24 cellular contexts compared by ENCODE assay signal in genomic region chr13:98310485-98311199, GRCh38.
DNase-seq lines count a peak whose midpoint lies in the region; ATAC-seq, FAIRE-seq and TF ChIP-seq lines count a peak whose summit lies in the region.
"Had no signal": no experiment of that assay in that cellular context is flagged by ENCODE, and none has a peak within 500 bp of the region (broad histone marks: within the 10 kb centered on the region; RNA-seq: fewer than 3 reads in every experiment).

No MANE protein-coding gene starts in this region.

- no peaks in the 10 kb centered on the region for H3K9me1 ChIP-seq in endothelial cell of umbilical vein (replicated peaks; ENCODE audit: control insufficient read depth, extremely low read depth, insufficient read depth, low read length)

- no peak overlapping the region for H3K23ac ChIP-seq in mesenchymal stem cell (ENCODE audit: low read length in 2 of 2)

- H3K27ac ChIP-seq in endothelial cell of umbilical vein (ENCODE audit: insufficient read depth, low read depth, low read length) (no peak overlapping the region), mesenchymal stem cell (ENCODE audit: low read length, poor library complexity, severe bottlenecking) (peak overlapping the region; percentile 56), thyroid gland (peak overlapping the region; percentile 34 to 72 (median 70))
- H3K27ac ChIP-seq: lower lobe of right lung had no signal

- H2BK15ac ChIP-seq in mesenchymal stem cell (ENCODE audit: low read depth, poor library complexity, severe bottlenecking) = no peak overlapping the region

- no peak overlapping the region for H3K4me3 ChIP-seq in endothelial cell of umbilical vein (replicated peaks in 1 of 3; ENCODE audit: insufficient read depth in 1 of 3, low read depth in 1 of 3, low read length in 3 of 3)
- H3K4me3 ChIP-seq in mesenchymal stem cell (ENCODE audit: insufficient read depth in 1 of 2, low read depth in 1 of 2, low read length in 2 of 2) = no peak overlapping the region
- no peak overlapping the region for H3K4me3 ChIP-seq in thyroid gland (replicated peaks in 1 of 3)
- H3K4me3 ChIP-seq: lower lobe of right lung had no signal

- no peak for FAIRE-seq in endothelial cell of umbilical vein (lab: Jason Lieb, UNC)
- FAIRE-seq: bronchial epithelial cell, GM18507, urothelium cell line had no signal

- no peaks in the 10 kb centered on the region for H3K9me3 Mint-ChIP-seq in HFFc6
- H3K9me3 Mint-ChIP-seq: activated CD8-positive, alpha-beta T cell treated with anti-CD3 and anti-CD28 coated beads for 36 hours had no signal

- H3K36me3 Mint-ChIP-seq in HFFc6 (ENCODE audit: low read depth) = peaks cover 20% of the 10 kb centered on the region

- H2AK5ac ChIP-seq in mesenchymal stem cell (ENCODE audit: low read length, severe bottlenecking) = no peak overlapping the region

- no peak for DNase-seq in HFFc6
- peak; percentile 11 for DNase-seq in endothelial cell of umbilical vein (ENCODE audit: low read depth, low spot score)
- no peak for DNase-seq in mesenchymal stem cell
- no peak for DNase-seq in thyroid gland
- no peak for DNase-seq in nucleus accumbens (lab: John Stamatoyannopoulos, UW)
- no peak for DNase-seq in stimulated activated CD4-positive, alpha-beta T cell treated with anti-CD3 and anti-CD28 coated beads, Interleukin-12 subunit alpha, Interleukin-12 subunit beta, amount 100 ng/mL, for 4 hours
- no peak for DNase-seq in COLO829 (ENCODE audit: low spot score)
- DNase-seq: activated CD8-positive, alpha-beta T cell treated with anti-CD3 and anti-CD28 coated beads for 36 hours; activated naive CD4-positive, alpha-beta T cell; cortex of kidney; DMS153; head of caudate nucleus; lower lobe of right lung; NCI-H1105 treated with DMSO at 0.1 percent for 48 hours; NCI-H2029 treated with DMSO at 0.1 percent for 48 hours; NCI-H446; stimulated activated CD8-positive, alpha-beta memory T cell treated with anti-CD3 and anti-CD28 coated beads, Interleukin-4, amount 100 ng/mL, for 48 hours; T-helper 9 cell had no signal

- H4K8ac ChIP-seq in mesenchymal stem cell (ENCODE audit: low read length) = peak overlapping the region; percentile 43

- intact Hi-C loops in endothelial cell of umbilical vein (cut with micrococcal nuclease) (no loop called here), thyroid gland (cut with DNase I) (no loop called here)

- no peak overlapping the region for H3K9ac ChIP-seq in endothelial cell of umbilical vein (replicated peaks; ENCODE audit: extremely low read depth, insufficient read depth, low read length)
- H3K9ac ChIP-seq in mesenchymal stem cell (ENCODE audit: low read length) = no peak overlapping the region

- peaks cover 36% of the 10 kb centered on the region for H3K79me1 ChIP-seq in mesenchymal stem cell (replicated peaks; ENCODE audit: low read length, poor library complexity, severe bottlenecking)

- POLR2A ChIA-PET in endothelial cell of umbilical vein (lab: Charles Lee) = no interaction called here

- no peaks in the 10 kb centered on the region for H3K36me3 ChIP-seq in endothelial cell of umbilical vein (ENCODE audit: control insufficient read depth in 2 of 2, extremely low read depth in 1 of 2, insufficient read depth in 2 of 2, low read length in 2 of 2)
- H3K36me3 ChIP-seq in mesenchymal stem cell (ENCODE audit: control insufficient read depth in 1 of 2, insufficient read depth in 2 of 2, low read depth in 1 of 2, low read length in 2 of 2) = peaks cover 2 to 15% of the 10 kb centered on the region in 2 experiments
- no peaks in the 10 kb centered on the region for H3K36me3 ChIP-seq in thyroid gland
- H3K36me3 ChIP-seq: lower lobe of right lung had no signal

- H3K4me1 Mint-ChIP-seq in HFFc6 (ENCODE audit: low read depth) = peaks cover 30% of the 10 kb centered on the region

- peaks cover 3% of the 10 kb centered on the region for H3K27me3 Mint-ChIP-seq in HFFc6 (ENCODE audit: insufficient read depth)

- TF ChIP-seq POLR2A in endothelial cell of umbilical vein (IDR thresholded peaks at IDR 0.05; ENCODE audit: low read depth, low read length) (no peak), thyroid gland (IDR thresholded peaks at IDR 0.05) (no peak)

- no peak for TF ChIP-seq CTCF in HFFc6 (IDR thresholded peaks at IDR 0.05)
- TF ChIP-seq CTCF in endothelial cell of umbilical vein (IDR thresholded peaks at IDR 0.05; ENCODE audit: extremely low read depth in 1 of 2, insufficient read depth in 1 of 2, low read depth in 1 of 2, low read length in 2 of 2) = no peak
- no peak for TF ChIP-seq CTCF in thyroid gland (IDR thresholded peaks at IDR 0.05)

- CTCF ChIA-PET in endothelial cell of umbilical vein (lab: Charles Lee) = no interaction called here

- no peak overlapping the region for H3K14ac ChIP-seq in mesenchymal stem cell (ENCODE audit: low read length in 2 of 2)

- H2BK12ac ChIP-seq in mesenchymal stem cell (ENCODE audit: low read length in 2 of 2) = no peak overlapping the region

- H3K4me1 ChIP-seq in endothelial cell of umbilical vein (ENCODE audit: control insufficient read depth, extremely low read depth, insufficient read depth, low read length) = peaks cover 8% of the 10 kb centered on the region
- peaks cover 28% of the 10 kb centered on the region for H3K4me1 ChIP-seq in mesenchymal stem cell (ENCODE audit: control insufficient read depth, insufficient read depth, low read depth, low read length)
- H3K4me1 ChIP-seq in thyroid gland = peaks cover 33 to 61% of the 10 kb centered on the region in 2 donors

- no TSS peak for BruUV-seq in endothelial cell of umbilical vein (replicated peaks; lab: Mats Ljungman, UMichigan)

- H3K9me3 ChIP-seq in endothelial cell of umbilical vein (replicated peaks; ENCODE audit: control insufficient read depth, insufficient read depth, low read length) = no peaks in the 10 kb centered on the region
- no peaks in the 10 kb centered on the region for H3K9me3 ChIP-seq in mesenchymal stem cell (ENCODE audit: control insufficient read depth, low read length)
- no peaks in the 10 kb centered on the region for H3K9me3 ChIP-seq in thyroid gland
- H3K9me3 ChIP-seq: lower lobe of right lung had no signal

- H3K4me2 ChIP-seq in endothelial cell of umbilical vein (ENCODE audit: insufficient read depth, low read length) = no peak overlapping the region
- peak overlapping the region; percentile 47 for H3K4me2 ChIP-seq in mesenchymal stem cell (ENCODE audit: low read length, poor library complexity, severe bottlenecking)

- no peak overlapping the region for H4K91ac ChIP-seq in mesenchymal stem cell (ENCODE audit: low read length)

- H2AFZ ChIP-seq in endothelial cell of umbilical vein (ENCODE audit: low read depth, low read length) (no peak overlapping the region), mesenchymal stem cell (ENCODE audit: low read depth, low read length) (no peak overlapping the region)

- no peak overlapping the region for H2BK5ac ChIP-seq in mesenchymal stem cell (ENCODE audit: low read depth, low read length, poor library complexity, severe bottlenecking)

- dilution Hi-C loops in endothelial cell of umbilical vein (cut with MboI; ENCODE audit: extremely low pct_ligation_motif_present, low sequenced_read_pairs) = no loop called here

- H3K27me3 ChIP-seq in endothelial cell of umbilical vein (ENCODE audit: control insufficient read depth in 2 of 2, insufficient read depth in 2 of 2, low read length in 2 of 2) (no peaks in the 10 kb centered on the region), mesenchymal stem cell (ENCODE audit: control insufficient read depth in 1 of 2, insufficient read depth in 1 of 2, low read length in 2 of 2) (no peaks in the 10 kb centered on the region), thyroid gland (no peaks in the 10 kb centered on the region)

- ATAC-seq in GM18502 (IDR thresholded peaks at IDR 0.05; ENCODE audit: poor library complexity, unreplicated experiment) = no peak
- ATAC-seq: activated CD8-positive, alpha-beta T cell treated with anti-CD3 and anti-CD28 coated beads for 36 hours; HCT116; lower lobe of right lung; sciatic nerve had no signal

- no peaks in the 10 kb centered on the region for H3K79me2 ChIP-seq in endothelial cell of umbilical vein (ENCODE audit: control insufficient read depth, insufficient read depth, low read length)

- H3K4me3 Mint-ChIP-seq in HFFc6 = no peak overlapping the region
- H3K4me3 Mint-ChIP-seq: activated CD8-positive, alpha-beta T cell treated with anti-CD3 and anti-CD28 coated beads for 36 hours had no signal

- WGBS in mesenchymal stem cell = 84% methylated on average over 2 of the region's 2 CpGs
- WGBS in thyroid gland, 2 donors = 87 to 95% methylated on average over 2 of the region's 2 CpGs

- H3K4ac ChIP-seq in mesenchymal stem cell (ENCODE audit: low read depth in 1 of 2, low read length in 2 of 2) = peak overlapping the region in 1 of 2 experiments; percentile 32

- H4K20me1 ChIP-seq in endothelial cell of umbilical vein (replicated peaks; ENCODE audit: control insufficient read depth, extremely low read depth, insufficient read depth, low read length) = no peaks in the 10 kb centered on the region

- H3K18ac ChIP-seq in mesenchymal stem cell (ENCODE audit: low read depth in 1 of 2, low read length in 2 of 2) = peak overlapping the region in 1 of 2 experiments; percentile 78

- peak overlapping the region; percentile 13; the same call in 1 of the 2 replicates for H3K27ac Mint-ChIP-seq in HFFc6
- H3K27ac Mint-ChIP-seq: activated CD8-positive, alpha-beta T cell treated with anti-CD3 and anti-CD28 coated beads for 36 hours had no signal

- no peak overlapping the region for H2BK120ac ChIP-seq in mesenchymal stem cell (ENCODE audit: low read depth, low read length)

TF ChIP-seq in endothelial cell of umbilical vein, 7 proteins besides CTCF, POLR2A, EP300 and RAD21:
- TF ChIP-seq, protein P1, sequence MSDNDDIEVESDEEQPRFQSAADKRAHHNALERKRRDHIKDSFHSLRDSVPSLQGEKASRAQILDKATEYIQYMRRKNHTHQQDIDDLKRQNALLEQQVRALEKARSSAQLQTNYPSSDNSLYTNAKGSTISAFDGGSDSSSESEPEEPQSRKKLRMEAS (IDR thresholded peaks at IDR 0.05; ENCODE audit: insufficient read depth, insufficient read length) = no peak
- TF ChIP-seq FOS (IDR thresholded peaks at IDR 0.05; ENCODE audit: borderline replicate concordance, insufficient read depth, low read length) = no peak
- TF ChIP-seq GATA2 (IDR thresholded peaks at IDR 0.05; ENCODE audit: insufficient read depth, insufficient read length, low read depth, low read length) = no peak
- TF ChIP-seq POLR2AphosphoS5 (IDR thresholded peaks at IDR 0.05; ENCODE audit: insufficient read depth, low read depth, low read length) = no peak
- TF ChIP-seq JUN (IDR thresholded peaks at IDR 0.05; ENCODE audit: borderline replicate concordance, insufficient read depth, insufficient read length, low read depth) = no peak
- no peak for TF ChIP-seq EZH2 (IDR thresholded peaks at IDR 0.05; ENCODE audit: borderline replicate concordance, low read depth, low read length, severe bottlenecking)
- no peak for TF ChIP-seq MYC (IDR thresholded peaks at IDR 0.05; ENCODE audit: low read depth, low read length)
